In genomic region chr14:101233016-101233355, GRCh38 we compare ENCODE assay signal across 14 cellular contexts.
"Had no signal": no experiment of that assay in that cellular context is flagged by ENCODE, and none has a peak within 500 bp of the region (broad histone marks: within the 10 kb centered on the region; RNA-seq: fewer than 3 reads in every experiment).

No MANE protein-coding gene starts in this region.

- H3K4me1 ChIP-seq: gastrocnemius medialis, heart left ventricle, tibial artery had no signal

- H3K27me3 ChIP-seq: gastrocnemius medialis, ovary had no signal

- H3K4me3 Mint-ChIP-seq: activated CD4-positive, alpha-beta T cell treated with anti-CD3 and anti-CD28 coated beads, Interleukin-2, amount 10 ng/mL, durations not matched to agents 7 days and 5 days; activated naive CD8-positive, alpha-beta T cell treated with anti-CD3 and anti-CD28 coated beads, Interleukin-2, amount 10 ng/mL, durations not matched to agents 7 days and 5 days; stimulated activated memory B cell treated with anti-CD40 and anti-IgM and Interleukin-4, amounts not matched to agents 10 μg/mL and 1 μg/mL and 100 μg/mL, for 72 hours; T-cell had no signal

- H3K27ac ChIP-seq: gastrocnemius medialis, heart left ventricle, ovary, tibial artery had no signal

- H3K4me1 Mint-ChIP-seq: activated CD4-positive, alpha-beta T cell treated with anti-CD3 and anti-CD28 coated beads, Interleukin-2, amount 10 ng/mL, durations not matched to agents 7 days and 5 days; activated naive CD8-positive, alpha-beta T cell treated with anti-CD3 and anti-CD28 coated beads, Interleukin-2, amount 10 ng/mL, durations not matched to agents 7 days and 5 days; stimulated activated memory B cell treated with anti-CD40 and anti-IgM and Interleukin-4, amounts not matched to agents 10 μg/mL and 1 μg/mL and 100 μg/mL, for 72 hours; T-cell had no signal

- H3K9me3 Mint-ChIP-seq: activated CD4-positive, alpha-beta T cell treated with anti-CD3 and anti-CD28 coated beads, Interleukin-2, amount 10 ng/mL, durations not matched to agents 7 days and 5 days; activated naive CD8-positive, alpha-beta T cell treated with anti-CD3 and anti-CD28 coated beads, Interleukin-2, amount 10 ng/mL, durations not matched to agents 7 days and 5 days; T-cell had no signal

- H3K36me3 ChIP-seq: gastrocnemius medialis, heart left ventricle, ovary, tibial artery had no signal

- DNase-seq: activated CD4-positive, alpha-beta T cell treated with anti-CD3 and anti-CD28 coated beads, Interleukin-2, amount 10 ng/mL, durations not matched to agents 7 days and 5 days; activated naive CD8-positive, alpha-beta T cell treated with anti-CD3 and anti-CD28 coated beads, Interleukin-2, amount 10 ng/mL, durations not matched to agents 7 days and 5 days; cerebellar nuclear complex; dermis blood vessel endothelial cell; gastrocnemius medialis; left cardiac atrium; mammary epithelial cell; ovary; stimulated activated CD4-positive, alpha-beta T cell treated with anti-CD3 and anti-CD28 coated beads, Interleukin-2, amount 100 ng/mL, for 48 hours; T-cell; T-helper 9 cell had no signal

- H3K9me3 ChIP-seq: gastrocnemius medialis, heart left ventricle, ovary, tibial artery had no signal

- H3K27me3 Mint-ChIP-seq: activated CD4-positive, alpha-beta T cell treated with anti-CD3 and anti-CD28 coated beads, Interleukin-2, amount 10 ng/mL, durations not matched to agents 7 days and 5 days; activated naive CD8-positive, alpha-beta T cell treated with anti-CD3 and anti-CD28 coated beads, Interleukin-2, amount 10 ng/mL, durations not matched to agents 7 days and 5 days had no signal

- H3K4me3 ChIP-seq: gastrocnemius medialis, heart left ventricle, ovary, tibial artery had no signal

- H3K27ac Mint-ChIP-seq: activated CD4-positive, alpha-beta T cell treated with anti-CD3 and anti-CD28 coated beads, Interleukin-2, amount 10 ng/mL, durations not matched to agents 7 days and 5 days; activated naive CD8-positive, alpha-beta T cell treated with anti-CD3 and anti-CD28 coated beads, Interleukin-2, amount 10 ng/mL, durations not matched to agents 7 days and 5 days; stimulated activated memory B cell treated with anti-CD40 and anti-IgM and Interleukin-4, amounts not matched to agents 10 μg/mL and 1 μg/mL and 100 μg/mL, for 72 hours; T-cell had no signal

- H3K36me3 Mint-ChIP-seq: activated naive CD8-positive, alpha-beta T cell treated with anti-CD3 and anti-CD28 coated beads, Interleukin-2, amount 10 ng/mL, durations not matched to agents 7 days and 5 days; stimulated activated memory B cell treated with anti-CD40 and anti-IgM and Interleukin-4, amounts not matched to agents 10 μg/mL and 1 μg/mL and 100 μg/mL, for 72 hours; T-cell had no signal

- ATAC-seq: gastrocnemius medialis; heart left ventricle; left cardiac atrium; stimulated activated memory B cell treated with anti-CD40 and anti-IgM and Interleukin-4, amounts not matched to agents 10 μg/mL and 1 μg/mL and 100 μg/mL, for 72 hours; T-cell had no signal
